Comparison of ENCODE assay signal across 37 cellular contexts in genomic region chr6:73341335-73341734, GRCh38. TPM values are rescaled to one million over a fixed set of nuclear protein-coding genes. Genes with fewer than 3 reads are reported as not detected.
"Had no signal": no experiment of that assay in that cellular context is flagged by ENCODE, and none has a peak within 500 bp of the region (broad histone marks: within the 10 kb centered on the region; RNA-seq: fewer than 3 reads in every experiment).

No MANE protein-coding gene starts in this region.

- DNase-seq: activated CD4-positive, alpha-beta memory T cell treated with anti-CD3 and anti-CD28 coated beads for 36 hours; activated CD4-positive, alpha-beta T cell treated with anti-CD3 and anti-CD28 coated beads for 36 hours; activated CD4-positive, alpha-beta T cell treated with anti-CD3 and anti-CD28 coated beads, Interleukin-2, amount 10 ng/mL, durations not matched to agents 24 days and 14 days; activated CD4-positive, CD25-positive, alpha-beta regulatory T cell; activated CD4-positive, CD25-positive, alpha-beta regulatory T cell treated with anti-CD3 and anti-CD28 coated beads, Interleukin-2, amount 50 U/mL, for 72 hours; activated CD8-positive, alpha-beta memory T cell treated with anti-CD3 and anti-CD28 coated beads, Interleukin-2, amount 10 ng/mL, durations not matched to agents 7 days and 5 days; activated CD8-positive, alpha-beta memory T cell treated with anti-CD3 and anti-CD28 coated beads, Interleukin-2, amount 50 U/mL, for 4 hours; activated CD8-positive, alpha-beta T cell treated with anti-CD3 and anti-CD28 coated beads, Interleukin-2, amount 10 ng/mL, durations not matched to agents 7 days and 5 days; activated effector memory CD4-positive, alpha-beta T cell treated with anti-CD3 and anti-CD28 coated beads, Interleukin-2, amount 50 U/mL, for 16 hours; activated naive CD4-positive, alpha-beta T cell treated with anti-CD3 and anti-CD28 coated beads, Interleukin-2, amount 10 ng/mL, durations not matched to agents 7 days and 5 days; activated T-cell treated with anti-CD3 and anti-CD28 coated beads, Interleukin-2, amount 50 U/mL, for 1 hour; activated T-cell treated with anti-CD3 and anti-CD28 coated beads, Interleukin-2, amount 50 U/mL, for 48 hours; amniotic stem cell; anterior cingulate cortex; brain microvascular endothelial cell; dorsolateral prefrontal cortex; effector memory CD4-positive, alpha-beta T cell; endodermal cell; foreskin keratinocyte; gastrocnemius medialis; glutamatergic neuron; heart left ventricle; hypothalamus had no signal

- H3K27ac ChIP-seq: brain microvascular endothelial cell, coronary artery, dorsolateral prefrontal cortex, foreskin keratinocyte, gastrocnemius medialis, heart left ventricle had no signal

- H3K9me3 ChIP-seq: gastrocnemius medialis, heart left ventricle had no signal

- H3K27ac Mint-ChIP-seq: activated CD4-positive, alpha-beta memory T cell treated with anti-CD3 and anti-CD28 coated beads for 36 hours; activated CD4-positive, alpha-beta T cell treated with anti-CD3 and anti-CD28 coated beads for 36 hours; activated CD4-positive, alpha-beta T cell treated with anti-CD3 and anti-CD28 coated beads, Interleukin-2, amount 10 ng/mL, durations not matched to agents 24 days and 14 days; activated CD8-positive, alpha-beta memory T cell treated with anti-CD3 and anti-CD28 coated beads, Interleukin-2, amount 10 ng/mL, durations not matched to agents 7 days and 5 days; activated CD8-positive, alpha-beta T cell treated with anti-CD3 and anti-CD28 coated beads, Interleukin-2, amount 10 ng/mL, durations not matched to agents 7 days and 5 days; activated naive CD4-positive, alpha-beta T cell treated with anti-CD3 and anti-CD28 coated beads, Interleukin-2, amount 10 ng/mL, durations not matched to agents 7 days and 5 days; activated naive CD4-positive, alpha-beta T cell treated with anti-CD3 and anti-CD28 coated beads, Interleukin-2, amount 50 U/mL, for 72 hours; activated T-helper 1 cell treated with anti-CD3 and anti-CD28 coated beads, Interleukin-12 subunit alpha, Interleukin-12 subunit beta, Interleukin-2, Interleukin-4 antibody, amounts not matched to agents 30 ng/mL and 10 ng/mL and 1 ng/mL, durations not matched to agents 14 hours and 24 hours and 36 hours; activated T-helper 2 cell treated with anti-CD3 and anti-CD28 coated beads, Interferon-gamma antibody, Interleukin-2, Interleukin-4, amounts not matched to agents 10 μg/mL and 5 μg/mL and 100 μg/mL, durations not matched to agents 14 hours and 24 hours and 36 hours; dendritic cell treated with granulocyte-macrophage colony-stimulating factor and Interleukin-4, amounts not matched to agents 40 ng/mL and 50 ng/mL, for 4 days; endodermal cell had no signal

- H3K4me1 Mint-ChIP-seq: activated CD4-positive, alpha-beta T cell treated with anti-CD3 and anti-CD28 coated beads for 36 hours; activated CD4-positive, alpha-beta T cell treated with anti-CD3 and anti-CD28 coated beads, Interleukin-2, amount 10 ng/mL, durations not matched to agents 24 days and 14 days; activated CD8-positive, alpha-beta memory T cell treated with anti-CD3 and anti-CD28 coated beads, Interleukin-2, amount 10 ng/mL, durations not matched to agents 7 days and 5 days; activated naive CD4-positive, alpha-beta T cell treated with anti-CD3 and anti-CD28 coated beads, Interleukin-2, amount 10 ng/mL, durations not matched to agents 7 days and 5 days; central memory CD8-positive, alpha-beta T cell had no signal

- H3K36me3 Mint-ChIP-seq: activated CD4-positive, alpha-beta memory T cell treated with anti-CD3 and anti-CD28 coated beads for 36 hours; activated CD8-positive, alpha-beta memory T cell treated with anti-CD3 and anti-CD28 coated beads, Interleukin-2, amount 10 ng/mL, durations not matched to agents 7 days and 5 days; activated naive CD4-positive, alpha-beta T cell treated with anti-CD3 and anti-CD28 coated beads, Interleukin-2, amount 10 ng/mL, durations not matched to agents 7 days and 5 days; activated naive CD4-positive, alpha-beta T cell treated with anti-CD3 and anti-CD28 coated beads, Interleukin-2, amount 50 U/mL, for 72 hours had no signal

- ATAC-seq: activated CD4-positive, alpha-beta T cell treated with anti-CD3 and anti-CD28 coated beads for 36 hours; activated CD8-positive, alpha-beta memory T cell treated with anti-CD3 and anti-CD28 coated beads, Interleukin-2, amount 10 ng/mL, durations not matched to agents 7 days and 5 days; activated CD8-positive, alpha-beta T cell treated with anti-CD3 and anti-CD28 coated beads, Interleukin-2, amount 10 ng/mL, durations not matched to agents 7 days and 5 days; activated naive CD4-positive, alpha-beta T cell treated with anti-CD3 and anti-CD28 coated beads, Interleukin-2, amount 50 U/mL, for 72 hours; esophagus mucosa; foreskin keratinocyte; gastrocnemius medialis; heart left ventricle had no signal

- H3K4me3 ChIP-seq: coronary artery, dorsolateral prefrontal cortex, gastrocnemius medialis, heart left ventricle had no signal

- H3K4me3 Mint-ChIP-seq: activated CD4-positive, alpha-beta memory T cell treated with anti-CD3 and anti-CD28 coated beads for 36 hours; activated CD4-positive, alpha-beta T cell treated with anti-CD3 and anti-CD28 coated beads for 36 hours; activated CD4-positive, alpha-beta T cell treated with anti-CD3 and anti-CD28 coated beads, Interleukin-2, amount 10 ng/mL, durations not matched to agents 24 days and 14 days; activated CD8-positive, alpha-beta memory T cell treated with anti-CD3 and anti-CD28 coated beads, Interleukin-2, amount 10 ng/mL, durations not matched to agents 7 days and 5 days; activated CD8-positive, alpha-beta T cell treated with anti-CD3 and anti-CD28 coated beads, Interleukin-2, amount 10 ng/mL, durations not matched to agents 7 days and 5 days; activated naive CD4-positive, alpha-beta T cell treated with anti-CD3 and anti-CD28 coated beads, Interleukin-2, amount 10 ng/mL, durations not matched to agents 7 days and 5 days; activated T-helper 1 cell treated with anti-CD3 and anti-CD28 coated beads, Interleukin-12 subunit alpha, Interleukin-12 subunit beta, Interleukin-2, Interleukin-4 antibody, amounts not matched to agents 30 ng/mL and 10 ng/mL and 1 ng/mL, durations not matched to agents 14 hours and 24 hours and 36 hours; central memory CD8-positive, alpha-beta T cell; dendritic cell treated with granulocyte-macrophage colony-stimulating factor and Interleukin-4, amounts not matched to agents 40 ng/mL and 50 ng/mL, for 4 days; endodermal cell had no signal

- FAIRE-seq: astrocyte, bronchial epithelial cell had no signal

- H3K27me3 ChIP-seq: gastrocnemius medialis had no signal

- H3K36me3 ChIP-seq: brain microvascular endothelial cell, gastrocnemius medialis, heart left ventricle had no signal

- H3K4me1 ChIP-seq: foreskin keratinocyte, gastrocnemius medialis, heart left ventricle had no signal

- H3K27me3 Mint-ChIP-seq: activated CD4-positive, alpha-beta memory T cell treated with anti-CD3 and anti-CD28 coated beads for 36 hours; activated CD4-positive, alpha-beta T cell treated with anti-CD3 and anti-CD28 coated beads for 36 hours had no signal

- H3K9me3 Mint-ChIP-seq: activated CD4-positive, alpha-beta memory T cell treated with anti-CD3 and anti-CD28 coated beads for 36 hours; activated CD4-positive, alpha-beta T cell treated with anti-CD3 and anti-CD28 coated beads, Interleukin-2, amount 10 ng/mL, durations not matched to agents 24 days and 14 days; activated naive CD4-positive, alpha-beta T cell treated with anti-CD3 and anti-CD28 coated beads, Interleukin-2, amount 10 ng/mL, durations not matched to agents 7 days and 5 days; activated naive CD4-positive, alpha-beta T cell treated with anti-CD3 and anti-CD28 coated beads, Interleukin-2, amount 50 U/mL, for 72 hours; activated T-helper 1 cell treated with anti-CD3 and anti-CD28 coated beads, Interleukin-12 subunit alpha, Interleukin-12 subunit beta, Interleukin-2, Interleukin-4 antibody, amounts not matched to agents 30 ng/mL and 10 ng/mL and 1 ng/mL, durations not matched to agents 14 hours and 24 hours and 36 hours; activated T-helper 2 cell treated with anti-CD3 and anti-CD28 coated beads, Interferon-gamma antibody, Interleukin-2, Interleukin-4, amounts not matched to agents 10 μg/mL and 5 μg/mL and 100 μg/mL, durations not matched to agents 14 hours and 24 hours and 36 hours; central memory CD8-positive, alpha-beta T cell; dendritic cell treated with granulocyte-macrophage colony-stimulating factor and Interleukin-4, amounts not matched to agents 40 ng/mL and 50 ng/mL, for 4 days; endodermal cell had no signal

RNA-seq across cellular contexts. Expression of gene DPPA5, which starts 12.7 kb away (rescaled TPM):
- total RNA-seq: activated CD4-positive, alpha-beta memory T cell treated with anti-CD3 and anti-CD28 coated beads for 36 hours; activated CD4-positive, alpha-beta T cell treated with anti-CD3 and anti-CD28 coated beads for 36 hours; activated CD4-positive, alpha-beta T cell treated with anti-CD3 and anti-CD28 coated beads, Interleukin-2, amount 10 ng/mL, durations not matched to agents 24 days and 14 days; activated CD8-positive, alpha-beta memory T cell treated with anti-CD3 and anti-CD28 coated beads for 36 hours; activated CD8-positive, alpha-beta memory T cell treated with anti-CD3 and anti-CD28 coated beads, Interleukin-2, amount 10 ng/mL, durations not matched to agents 7 days and 5 days; activated CD8-positive, alpha-beta T cell treated with anti-CD3 and anti-CD28 coated beads, Interleukin-2, amount 10 ng/mL, durations not matched to agents 7 days and 5 days; activated naive CD4-positive, alpha-beta T cell treated with anti-CD3 and anti-CD28 coated beads, Interleukin-2, amount 50 U/mL, for 72 hours; activated T-helper 1 cell treated with anti-CD3 and anti-CD28 coated beads, Interleukin-12 subunit alpha, Interleukin-12 subunit beta, Interleukin-2, Interleukin-4 antibody, amounts not matched to agents 30 ng/mL and 10 ng/mL and 1 ng/mL, durations not matched to agents 14 hours and 24 hours and 36 hours; activated T-helper 2 cell treated with anti-CD3 and anti-CD28 coated beads, Interferon-gamma antibody, Interleukin-2, Interleukin-4, amounts not matched to agents 10 μg/mL and 5 μg/mL and 100 μg/mL, durations not matched to agents 14 hours and 24 hours and 36 hours; astrocyte; bronchial epithelial cell; cardiac septum; cerebellum; dorsolateral prefrontal cortex; endodermal cell; epithelial cell of proximal tubule; esophagus mucosa; foreskin keratinocyte; gastrocnemius medialis; heart left ventricle had no signal
- polyA plus RNA-seq: adipose tissue, foreskin keratinocyte, heart left ventricle had no signal

RNA-seq across cellular contexts. Expression of gene KHDC3L, which starts 21.1 kb away (rescaled TPM):
- total RNA-seq: activated CD4-positive, alpha-beta memory T cell treated with anti-CD3 and anti-CD28 coated beads for 36 hours; activated CD4-positive, alpha-beta T cell treated with anti-CD3 and anti-CD28 coated beads for 36 hours; activated CD4-positive, alpha-beta T cell treated with anti-CD3 and anti-CD28 coated beads, Interleukin-2, amount 10 ng/mL, durations not matched to agents 24 days and 14 days; activated CD8-positive, alpha-beta memory T cell treated with anti-CD3 and anti-CD28 coated beads for 36 hours; activated CD8-positive, alpha-beta memory T cell treated with anti-CD3 and anti-CD28 coated beads, Interleukin-2, amount 10 ng/mL, durations not matched to agents 7 days and 5 days; activated CD8-positive, alpha-beta T cell treated with anti-CD3 and anti-CD28 coated beads, Interleukin-2, amount 10 ng/mL, durations not matched to agents 7 days and 5 days; activated T-helper 1 cell treated with anti-CD3 and anti-CD28 coated beads, Interleukin-12 subunit alpha, Interleukin-12 subunit beta, Interleukin-2, Interleukin-4 antibody, amounts not matched to agents 30 ng/mL and 10 ng/mL and 1 ng/mL, durations not matched to agents 14 hours and 24 hours and 36 hours; activated T-helper 2 cell treated with anti-CD3 and anti-CD28 coated beads, Interferon-gamma antibody, Interleukin-2, Interleukin-4, amounts not matched to agents 10 μg/mL and 5 μg/mL and 100 μg/mL, durations not matched to agents 14 hours and 24 hours and 36 hours; astrocyte; bronchial epithelial cell; cardiac septum; endodermal cell; epithelial cell of proximal tubule; esophagus mucosa; foreskin keratinocyte; gastrocnemius medialis; heart left ventricle had no signal
- polyA plus RNA-seq: adipose tissue, foreskin keratinocyte, heart left ventricle had no signal

RNA-seq across cellular contexts. Expression of gene OOEP, which starts 28.4 kb away (rescaled TPM):
- total RNA-seq: activated T-helper 2 cell treated with anti-CD3 and anti-CD28 coated beads, Interferon-gamma antibody, Interleukin-2, Interleukin-4, amounts not matched to agents 10 μg/mL and 5 μg/mL and 100 μg/mL, durations not matched to agents 14 hours and 24 hours and 36 hours; astrocyte; bronchial epithelial cell; cardiac septum; cerebellum; endodermal cell; epithelial cell of proximal tubule; gastrocnemius medialis; heart left ventricle had no signal
- polyA plus RNA-seq: heart left ventricle had no signal

RNA-seq across cellular contexts. Expression of gene DDX43, which starts 53.3 kb away (rescaled TPM):
- total RNA-seq: astrocyte, cardiac septum, endodermal cell had no signal
